ENCODE assay signal across 8 cellular contexts in the genomic region with DNA sequence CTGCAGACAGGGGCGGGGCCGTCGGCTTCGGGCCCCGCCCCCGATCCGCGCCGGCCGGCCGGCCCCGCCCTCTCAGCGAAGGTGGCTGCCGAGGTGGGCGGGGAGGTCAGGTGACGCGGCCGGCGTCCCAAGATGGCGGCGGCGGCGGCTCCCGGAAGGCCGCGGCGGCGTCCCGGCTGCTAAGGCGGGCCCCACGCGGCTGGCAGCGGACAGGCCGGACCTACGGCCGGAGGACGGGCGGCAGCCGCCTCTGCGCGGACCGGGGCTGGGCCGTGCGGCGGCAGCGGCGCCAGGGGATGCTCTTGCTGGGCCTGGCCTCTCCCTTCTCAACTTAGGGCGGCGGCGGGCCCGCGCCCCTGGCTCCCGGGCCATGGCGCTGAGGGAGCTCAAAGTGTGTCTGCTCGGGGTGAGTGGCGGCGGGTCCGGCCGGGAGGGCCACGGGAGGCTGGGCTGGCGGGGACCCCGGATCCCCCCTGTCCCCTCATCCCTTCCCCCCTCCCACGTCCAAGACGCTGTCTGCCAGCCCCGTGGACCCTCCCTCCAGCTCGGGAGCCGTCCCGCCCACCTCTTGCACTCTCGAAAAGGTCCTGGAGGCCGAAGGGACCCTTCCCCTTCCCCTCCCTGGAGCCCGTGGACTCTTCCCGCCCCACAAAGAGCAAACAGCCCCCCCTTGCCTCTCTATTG. TPM values are rescaled to one million over a fixed set of nuclear protein-coding genes. Genes with fewer than 3 reads are reported as not detected.
A peak's percentile ranks its signal among the peaks of the same experiment; 100 is the strongest.
DNase-seq lines count a peak whose midpoint lies in the region; ATAC-seq and TF ChIP-seq lines count a peak whose summit lies in the region.

RAB22A (plus strand) TSS at position 109 of the 684 bp plus-strand sequence; CDS start at position 371, 262 bp downstream.

- TF ChIP-seq CTCF in psoas muscle (IDR thresholded peaks at IDR 0.05): no peak

- H3K27me3 ChIP-seq in psoas muscle (ENCODE audit: insufficient read depth in 3 of 3, low read length in 2 of 3): no peaks in the 10 kb centered on the region

- WGBS in psoas muscle, 3 donors: 0 to 1% (median 1%) methylated on average over 38 to 72 of the region's 72 CpGs

- DNase-seq in H4 (ENCODE audit: low spot score) (peak; percentile 54), M059J (ENCODE audit: low read depth) (peak; percentile 75), amniotic stem cell (lab: John Stamatoyannopoulos, UW) (peak; percentile 63), left ventricle myocardium superior (peak; percentile 92), psoas muscle (peak; percentile 84 to 92), ureter (ENCODE audit: low spot score) (peak; percentile 79)

- no peaks in the 10 kb centered on the region for H3K9me3 ChIP-seq in psoas muscle

- peaks cover 16% of the 10 kb centered on the region for H3K4me1 ChIP-seq in psoas muscle

- peak within 1 kb of the TSS; percentile 93 for H3K27ac ChIP-seq in psoas muscle

- H3K36me3 Mint-ChIP-seq in T-helper 1 cell treated with Interleukin-12 subunit alpha and Interleukin-12 subunit beta and Interleukin-4 antibody, amounts not matched to agents 30 μg/mL and 1 μg/mL, for 36 hours (ENCODE audit: low read depth): peaks cover 24% of the 10 kb centered on the region

- intact Hi-C loops in left ventricle myocardium superior (cut with micrococcal nuclease) (no loop called here), psoas muscle (cut with DNase I) (loop anchor here (5.0 to 10.0 kb wide), 3 partner anchors 72 to 343 kb away; partner anchors contain the start of genes STX16 (in 1 of the 2) and VAPB (in 1 of the 2))

- peaks cover 0 to 34% of the 10 kb centered on the region in 2 donors for H3K36me3 ChIP-seq in psoas muscle (ENCODE audit: insufficient read depth in 1 of 2, low read depth in 1 of 2)

- H3K27me3 Mint-ChIP-seq in T-helper 1 cell treated with Interleukin-12 subunit alpha and Interleukin-12 subunit beta and Interleukin-4 antibody, amounts not matched to agents 30 μg/mL and 1 μg/mL, for 36 hours (ENCODE audit: low read depth): no peaks in the 10 kb centered on the region

- H3K9me3 Mint-ChIP-seq in T-helper 1 cell treated with Interleukin-12 subunit alpha and Interleukin-12 subunit beta and Interleukin-4 antibody, amounts not matched to agents 30 μg/mL and 1 μg/mL, for 36 hours: no peaks in the 10 kb centered on the region

- H3K4me3 ChIP-seq in GM08714 (ENCODE audit: low read length) (peak within 1 kb of the TSS; percentile 94), psoas muscle (peak within 1 kb of the TSS; percentile 100)

- H3K27ac Mint-ChIP-seq in T-helper 1 cell treated with Interleukin-12 subunit alpha and Interleukin-12 subunit beta and Interleukin-4 antibody, amounts not matched to agents 30 μg/mL and 1 μg/mL, for 36 hours: peak within 1 kb of the TSS; percentile 89

- peak within 1 kb of the TSS; percentile 92 for H3K4me3 Mint-ChIP-seq in T-helper 1 cell treated with Interleukin-12 subunit alpha and Interleukin-12 subunit beta and Interleukin-4 antibody, amounts not matched to agents 30 μg/mL and 1 μg/mL, for 36 hours

- ATAC-seq in left ventricle myocardium superior (peak; percentile 93), psoas muscle (peak; percentile 93 to 99 (median 96))

- H3K4me1 Mint-ChIP-seq in T-helper 1 cell treated with Interleukin-12 subunit alpha and Interleukin-12 subunit beta and Interleukin-4 antibody, amounts not matched to agents 30 μg/mL and 1 μg/mL, for 36 hours (ENCODE audit: low read depth): peaks cover 53% of the 10 kb centered on the region

RNA-seq across cellular contexts. Expression of gene RAB22A, which starts in this region (rescaled TPM):
- total RNA-seq in H4 (2014; rRNA removed; shearing (Covaris generic)): 7.3 and 11.5 TPM in 2 replicates
- 19.5 and 25.5 TPM in 2 replicates for total RNA-seq in M059J (2014; rRNA removed; shearing (Covaris generic))
- total RNA-seq in left ventricle myocardium superior (7.0 TPM), psoas muscle (1 to 10 TPM; 7.1 to 8.5 (median 8.1) TPM), ureter (21.3 TPM)
- polyA plus RNA-seq in psoas muscle: 1 to 10 TPM; 3.6 to 8.1 (median 6.3) TPM

Comparison
In these comparisons a context has a peak if more than half of its experiments do, and no peak if none do; other contexts are left out.
1. Peak in every context shown above with its lines: DNase-seq, ATAC-seq, H3K4me3 ChIP-seq and H3K27ac ChIP-seq.